Comparison of ENCODE assay signal across 8 cellular contexts in genomic region chr6:129672883-129673631, GRCh38. TPM values are rescaled to one million over a fixed set of nuclear protein-coding genes. Genes with fewer than 3 reads are reported as not detected.
DNase-seq lines count a peak whose midpoint lies in the region; ATAC-seq, FAIRE-seq and TF ChIP-seq lines count a peak whose summit lies in the region.

No MANE protein-coding gene starts in this region.

- H3K9me3 ChIP-seq in small intestine (ENCODE audit: control insufficient read depth, low read depth), result no peaks in the 10 kb centered on the region

- H3K27ac ChIP-seq in small intestine (ENCODE audit: low read depth in 1 of 2, low read length in 1 of 2), result peak overlapping the region in 1 of 2 donors; percentile 38

- no peaks in the 10 kb centered on the region for H3K36me3 ChIP-seq in small intestine (ENCODE audit: control insufficient read depth in 2 of 2, insufficient read depth in 2 of 2, low read length in 2 of 2)

- no peaks in the 10 kb centered on the region for H3K27me3 ChIP-seq in small intestine (ENCODE audit: control insufficient read depth in 2 of 2, insufficient read depth in 2 of 2, low read length in 2 of 2)

- TF ChIP-seq CTCF in fibroblast of pulmonary artery (IDR thresholded peaks at IDR 0.05; ENCODE audit: low read length, missing control alignments), result no peak

- FAIRE-seq in small intestine (lab: Jason Lieb, UNC), result no peak

- 47 to 80% (median 67%) methylated on average over 2 of the region's 2 CpGs for WGBS in small intestine, 3 donors

- H3K4me3 ChIP-seq in fibroblast of pulmonary artery (replicated peaks; ENCODE audit: low read depth, low read length) (peak overlapping the region; percentile 26), small intestine (ENCODE audit: low read depth in 1 of 2, low read length in 2 of 2) (no peak overlapping the region)

- H3K4me1 ChIP-seq in small intestine (ENCODE audit: control insufficient read depth in 2 of 2, insufficient read depth in 1 of 2, low read depth in 1 of 2, low read length in 1 of 2), result peaks cover 4 to 6% of the 10 kb centered on the region in 2 donors

- DNase-seq in AG20443 (ENCODE audit: low spot score) (peak; percentile 51), fibroblast of pulmonary artery (ENCODE audit: low read depth) (peak; percentile 82), small intestine (peak; percentile 44), cerebellar nuclear complex (lab: John Stamatoyannopoulos, UW) (no peak), NCI-H2196 treated with DMSO at 0.1 percent for 48 hours (lab: John Stamatoyannopoulos, UW; ENCODE audit: unreplicated experiment) (no peak)

- peak; percentile 54 for ATAC-seq in GM19023 (IDR thresholded peaks at IDR 0.05; ENCODE audit: unreplicated experiment)
- peak; percentile 62 for ATAC-seq in HG03103 (IDR thresholded peaks at IDR 0.05; ENCODE audit: low read depth, unreplicated experiment)
- ATAC-seq in SK-N-SH treated with all-trans-retinoic acid at 6 μM for 48 hours, result peak; percentile 74

TF ChIP-seq in SK-N-SH treated with all-trans-retinoic acid at 6 μM for 48 hours, 23 proteins besides CTCF, POLR2A, EP300 and RAD21:
- TF ChIP-seq PATZ1 (CRISPR knock-in tag; IDR thresholded peaks at IDR 0.05; ENCODE audit: borderline replicate concordance), result 0 out of 2 replicates have a peak, but pooled peaks have one; percentile 24
- no peak for TF ChIP-seq OSR1 (CRISPR knock-in tag; IDR thresholded peaks at IDR 0.05)
- TF ChIP-seq ISL1 (CRISPR knock-in tag; IDR thresholded peaks at IDR 0.05), result peak; percentile 84
- no peak for TF ChIP-seq ARNTL (CRISPR knock-in tag; IDR thresholded peaks at IDR 0.05; ENCODE audit: borderline replicate concordance, low read depth)
- TF ChIP-seq ZFP30 (CRISPR knock-in tag; IDR thresholded peaks at IDR 0.05), result 0 out of 2 replicates have a peak, but pooled peaks have one; percentile 3
- TF ChIP-seq TCF4 (CRISPR knock-in tag; IDR thresholded peaks at IDR 0.05; ENCODE audit: borderline replicate concordance), result no peak
- peak; percentile 80 for TF ChIP-seq TOX (CRISPR knock-in tag; IDR thresholded peaks at IDR 0.05; ENCODE audit: borderline replicate concordance)

RNA-seq across cellular contexts. Expression of gene ARHGAP18, which starts 36.9 kb away (rescaled TPM):
- 10 to 100 TPM; 15.1 to 32.4 (median 26.2) TPM for polyA plus RNA-seq in small intestine

Comparison
In these comparisons a context has a peak if more than half of its experiments do, and no peak if none do; other contexts are left out.
1. DNase-seq: peak in AG20443 (single experiment), fibroblast of pulmonary artery (single experiment) and small intestine (single experiment); none in cerebellar nuclear complex (0 of 2) and NCI-H2196 treated with DMSO at 0.1 percent for 48 hours (single experiment).
2. Peak in every context shown above with its lines, with median percentiles within 50 percentile points of each other: ATAC-seq.